2 cellular contexts compared by ENCODE assay signal in genomic region chr10:52979295-52980025, GRCh38.
A peak's percentile ranks its signal among the peaks of the same experiment; 100 is the strongest.
TF ChIP-seq lines count a peak whose summit lies in the region.

No MANE protein-coding gene starts in this region.

TF ChIP-seq in IMR-90, 13 proteins besides CTCF, POLR2A, EP300 and RAD21:
- TF ChIP-seq BHLHE40 (IDR thresholded peaks at IDR 0.05; ENCODE audit: low read depth, low read length) (no peak), CEBPB (IDR thresholded peaks at IDR 0.05; ENCODE audit: low read depth, low read length) (peak; percentile 44; the same call in 1 of the 2 replicates)
TF ChIP-seq in IMR-90: peak in this region for 1.

TF ChIP-seq in H1, 55 proteins besides CTCF, POLR2A, EP300 and RAD21:
- no peak for TF ChIP-seq KDM1A (IDR thresholded peaks at IDR 0.05; ENCODE audit: borderline replicate concordance, low read length)
- TF ChIP-seq CEBPB (IDR thresholded peaks at IDR 0.05; ENCODE audit: low read depth, low read length), result peak; percentile 24; the same call in 1 of the 2 replicates
- no peak for TF ChIP-seq ZNF274 (IDR thresholded peaks at IDR 0.05; ENCODE audit: borderline replicate concordance, extremely low read depth, low read length)
TF ChIP-seq in H1: peak in this region for 1.
